In the genomic region with DNA sequence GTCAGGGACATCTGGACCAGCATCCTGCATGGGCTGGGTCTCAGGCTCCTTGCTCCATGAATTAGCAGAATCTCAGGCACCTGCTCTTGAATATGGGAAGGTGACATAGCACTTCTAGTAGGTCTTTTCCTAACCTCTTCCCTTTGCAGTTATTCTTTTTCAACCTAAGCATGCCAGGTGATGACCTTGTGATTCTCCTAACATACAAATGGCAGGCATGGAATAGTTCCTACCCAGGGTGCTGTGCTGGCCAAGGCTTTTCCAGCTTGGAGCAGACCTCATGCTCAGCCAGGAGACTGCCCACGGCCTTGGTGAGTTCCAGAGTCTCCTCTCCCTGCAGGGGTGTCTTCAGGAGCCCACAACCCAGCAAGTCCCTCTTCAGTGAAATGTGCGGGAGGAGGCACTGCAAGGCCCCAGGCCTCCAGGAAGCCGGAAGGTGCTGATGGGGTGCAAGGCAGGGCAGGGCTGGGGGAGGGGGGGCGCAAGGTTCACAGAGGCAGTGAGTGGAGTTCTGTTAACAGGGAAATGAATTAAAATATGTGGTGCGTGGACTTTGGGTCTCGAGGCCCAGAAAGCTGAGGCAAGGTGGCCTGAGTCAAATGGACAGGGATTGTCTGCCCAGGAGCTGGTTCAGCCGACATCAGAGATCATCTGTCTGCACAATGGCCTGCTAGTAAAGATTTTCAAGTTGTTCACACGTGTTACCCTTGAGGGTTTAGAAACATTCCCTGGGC, we compare ENCODE assay signal across 33 cellular contexts.
"Had no signal": no experiment of that assay in that cellular context is flagged by ENCODE, and none has a peak within 500 bp of the region (broad histone marks: within the 10 kb centered on the region; RNA-seq: fewer than 3 reads in every experiment).

No MANE protein-coding gene starts in this region.

- FAIRE-seq: astrocyte had no signal

- DNase-seq: activated B cell treated with CpG ODN at 0.5 μM for 24 hours; activated CD4-positive, alpha-beta T cell treated with anti-CD3 and anti-CD28 coated beads, Interleukin-2, amount 10 ng/mL, durations not matched to agents 24 days and 14 days; activated CD4-positive, alpha-beta T cell treated with anti-CD3 and anti-CD28 coated beads, Interleukin-2, amount 50 U/mL, for 4 hours; activated CD8-positive, alpha-beta T cell treated with anti-CD3 and anti-CD28 coated beads for 36 hours; activated gamma-delta T cell treated with Interleukin-2 at 50 U/mL for 16 hours; activated naive CD4-positive, alpha-beta T cell treated with anti-CD3 and anti-CD28 coated beads for 36 hours; activated T-cell treated with anti-CD3 and anti-CD28 coated beads for 4 hours; activated T-cell treated with anti-CD3 and anti-CD28 coated beads, Interleukin-2, amount 50 U/mL, for 4 hours; adrenal gland; body of pancreas; central memory CD4-positive, alpha-beta T cell; NCI-H1092 treated with DMSO at 0.1 percent for 48 hours; NCI-H1417; NCI-H146; NCI-H187; NCI-H2081; NCI-H2171 treated with DMSO at 0.1 percent for 48 hours; NCI-H2227 treated with DMSO at 0.1 percent for 48 hours; NCI-H446; NCI-H510A treated with DMSO at 0.1 percent for 48 hours; NCI-H526 treated with DMSO at 0.1 percent for 48 hours; NCI-H774; RPMI8226; SHP77 treated with DMSO at 0.1 percent for 48 hours; SW 1271; T-helper 1 cell; T-helper 2 cell; T-helper 9 cell had no signal

- H3K27ac ChIP-seq: adrenal gland, body of pancreas, breast epithelium, Peyer's patch, SJSA1, VCaP had no signal

- H3K4me3 ChIP-seq: adrenal gland, body of pancreas, breast epithelium, Peyer's patch, SJSA1 had no signal

- H3K9me3 ChIP-seq: adrenal gland, body of pancreas, breast epithelium, Peyer's patch, SJSA1 had no signal

- H3K36me3 ChIP-seq: adrenal gland, breast epithelium, Peyer's patch, SJSA1 had no signal

- H3K4me1 ChIP-seq: adrenal gland, body of pancreas, breast epithelium, Peyer's patch, SJSA1 had no signal

- H3K27me3 ChIP-seq: adrenal gland, body of pancreas, Peyer's patch, SJSA1 had no signal
